ENCODE assay signal across 11 cellular contexts in the genomic region with DNA sequence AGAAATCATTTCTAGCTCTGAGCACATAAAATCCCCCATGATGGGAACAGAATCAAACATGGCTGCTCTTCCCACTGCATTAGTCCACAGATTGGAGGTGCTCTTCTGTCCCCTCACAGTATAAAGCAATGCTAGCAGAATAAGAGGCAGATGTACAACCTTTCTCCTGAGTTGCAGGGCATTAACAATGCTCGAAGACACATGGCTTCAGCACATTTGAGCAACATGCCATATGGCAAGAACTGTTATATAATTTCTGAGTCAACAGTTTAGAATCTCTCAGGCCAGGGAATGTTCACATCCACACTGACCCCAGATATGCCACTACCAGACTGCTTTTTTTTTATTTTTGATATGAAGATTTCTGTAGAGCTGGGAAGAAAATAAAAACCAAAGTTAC.
DNase-seq lines count a peak whose midpoint lies in the region; TF ChIP-seq lines count a peak whose summit lies in the region.
"Had no signal": no experiment of that assay in that cellular context is flagged by ENCODE, and none has a peak within 500 bp of the region (broad histone marks: within the 10 kb centered on the region; RNA-seq: fewer than 3 reads in every experiment).

No MANE protein-coding gene starts in this region.

- H3K27ac ChIP-seq in mesenchymal stem cell (ENCODE audit: low read length, poor library complexity, severe bottlenecking) = peak overlapping the region; percentile 54
- H3K27ac ChIP-seq: BLaER1 had no signal

- no peak overlapping the region for H2BK12ac ChIP-seq in mesenchymal stem cell (ENCODE audit: low read length in 2 of 2)

- no peak overlapping the region for H3K4ac ChIP-seq in mesenchymal stem cell (ENCODE audit: low read depth in 1 of 2, low read length in 2 of 2)

- WGBS in mesenchymal stem cell = 0% methylated on average over 1 of the region's 1 CpG

- no peak overlapping the region for H2BK5ac ChIP-seq in mesenchymal stem cell (ENCODE audit: low read depth, low read length, poor library complexity, severe bottlenecking)

- H3K36me3 ChIP-seq in mesenchymal stem cell (ENCODE audit: control insufficient read depth in 1 of 2, insufficient read depth in 2 of 2, low read depth in 1 of 2, low read length in 2 of 2) = no peaks in the 10 kb centered on the region
- H3K36me3 ChIP-seq: BLaER1 had no signal

- H3K4me1 Mint-ChIP-seq in progenitor cell of endocrine pancreas (ENCODE audit: low read depth) = peaks cover 6% of the 10 kb centered on the region
- no peaks in the 10 kb centered on the region for H3K4me1 Mint-ChIP-seq in activated naive CD4-positive, alpha-beta T cell treated with anti-CD3 and anti-CD28 coated beads, Interleukin-2, amount 10 ng/mL, durations not matched to agents 7 days and 5 days
- H3K4me1 Mint-ChIP-seq: activated CD4-positive, alpha-beta T cell treated with anti-CD3 and anti-CD28 coated beads, Interleukin-2, amount 10 ng/mL, durations not matched to agents 24 days and 14 days had no signal

- DNase-seq in AG08396 (ENCODE audit: low spot score) = peak; percentile 41
- peak; percentile 55 to 88 for DNase-seq in NCI-H446 (lab: John Stamatoyannopoulos, UW)
- DNase-seq in choroid plexus epithelial cell (ENCODE audit: low read depth) = peak; percentile 81
- peak; percentile 59 for DNase-seq in mesenchymal stem cell
- DNase-seq in SIG-M5 treated with dmso at 0.1 percent for 504 hours (lab: John Stamatoyannopoulos, UW; ENCODE audit: unreplicated experiment) = no peak
- no peak for DNase-seq in progenitor cell of endocrine pancreas (ENCODE audit: low spot score, unreplicated experiment)
- no peak for DNase-seq in activated naive CD4-positive, alpha-beta T cell treated with anti-CD3 and anti-CD28 coated beads, Interleukin-2, amount 10 ng/mL, durations not matched to agents 7 days and 5 days
- no peak for DNase-seq in DMS53 treated with DMSO at 0.1 percent for 48 hours (lab: John Stamatoyannopoulos, UW; ENCODE audit: unreplicated experiment)
- DNase-seq: activated CD4-positive, alpha-beta T cell treated with anti-CD3 and anti-CD28 coated beads, Interleukin-2, amount 10 ng/mL, durations not matched to agents 24 days and 14 days; KBM-7 had no signal

- H3K27me3 Mint-ChIP-seq in progenitor cell of endocrine pancreas = no peaks in the 10 kb centered on the region
- H3K27me3 Mint-ChIP-seq in activated naive CD4-positive, alpha-beta T cell treated with anti-CD3 and anti-CD28 coated beads, Interleukin-2, amount 10 ng/mL, durations not matched to agents 7 days and 5 days = peaks cover 18% of the 10 kb centered on the region

- peaks cover 11% of the 10 kb centered on the region for H3K79me1 ChIP-seq in mesenchymal stem cell (replicated peaks; ENCODE audit: low read length, poor library complexity, severe bottlenecking)

- no peak overlapping the region for H3K14ac ChIP-seq in mesenchymal stem cell (ENCODE audit: low read length in 2 of 2)

- no peaks in the 10 kb centered on the region for H3K9me3 Mint-ChIP-seq in progenitor cell of endocrine pancreas (ENCODE audit: low read depth)
- no peaks in the 10 kb centered on the region for H3K9me3 Mint-ChIP-seq in activated naive CD4-positive, alpha-beta T cell treated with anti-CD3 and anti-CD28 coated beads, Interleukin-2, amount 10 ng/mL, durations not matched to agents 7 days and 5 days
- H3K9me3 Mint-ChIP-seq: activated CD4-positive, alpha-beta T cell treated with anti-CD3 and anti-CD28 coated beads, Interleukin-2, amount 10 ng/mL, durations not matched to agents 24 days and 14 days had no signal

- H3K9ac ChIP-seq in mesenchymal stem cell (ENCODE audit: low read length) = peak overlapping the region; percentile 1
- H3K9ac ChIP-seq: BLaER1 had no signal

- H2AFZ ChIP-seq in mesenchymal stem cell (ENCODE audit: low read depth, low read length) = no peak overlapping the region

- no peak for TF ChIP-seq CTCF in choroid plexus epithelial cell (conservative IDR thresholded peaks at IDR 0.05; ENCODE audit: low read depth, low read length)
- TF ChIP-seq CTCF in progenitor cell of endocrine pancreas (IDR thresholded peaks at IDR 0.05; ENCODE audit: unreplicated experiment) = no peak

- H3K27me3 ChIP-seq in mesenchymal stem cell (ENCODE audit: control insufficient read depth in 1 of 2, insufficient read depth in 1 of 2, low read length in 2 of 2) = no peaks in the 10 kb centered on the region
- H3K27me3 ChIP-seq: BLaER1 had no signal

- H4K91ac ChIP-seq in mesenchymal stem cell (ENCODE audit: low read length) = no peak overlapping the region

- no peak overlapping the region for H3K27ac Mint-ChIP-seq in progenitor cell of endocrine pancreas
- H3K27ac Mint-ChIP-seq in activated naive CD4-positive, alpha-beta T cell treated with anti-CD3 and anti-CD28 coated beads, Interleukin-2, amount 10 ng/mL, durations not matched to agents 7 days and 5 days = no peak overlapping the region
- H3K27ac Mint-ChIP-seq: activated CD4-positive, alpha-beta T cell treated with anti-CD3 and anti-CD28 coated beads, Interleukin-2, amount 10 ng/mL, durations not matched to agents 24 days and 14 days had no signal

- H2AK5ac ChIP-seq in mesenchymal stem cell (ENCODE audit: low read length, severe bottlenecking) = no peak overlapping the region

- no peak overlapping the region for H3K4me2 ChIP-seq in mesenchymal stem cell (ENCODE audit: low read length, poor library complexity, severe bottlenecking)
- H3K4me2 ChIP-seq: BLaER1 had no signal

- H4K8ac ChIP-seq in mesenchymal stem cell (ENCODE audit: low read length) = no peak overlapping the region

- H3K36me3 Mint-ChIP-seq in progenitor cell of endocrine pancreas (ENCODE audit: insufficient read depth) = peaks cover 4% of the 10 kb centered on the region
- no peaks in the 10 kb centered on the region for H3K36me3 Mint-ChIP-seq in activated naive CD4-positive, alpha-beta T cell treated with anti-CD3 and anti-CD28 coated beads, Interleukin-2, amount 10 ng/mL, durations not matched to agents 7 days and 5 days

- H3K4me3 ChIP-seq in choroid plexus epithelial cell (ENCODE audit: low read depth, low read length) = no peak overlapping the region
- H3K4me3 ChIP-seq in mesenchymal stem cell (ENCODE audit: insufficient read depth in 1 of 2, low read depth in 1 of 2, low read length in 2 of 2) = no peak overlapping the region
- H3K4me3 ChIP-seq: BLaER1 had no signal

- no peak overlapping the region for H3K4me3 Mint-ChIP-seq in progenitor cell of endocrine pancreas (ENCODE audit: low read depth)
- no peak overlapping the region for H3K4me3 Mint-ChIP-seq in activated naive CD4-positive, alpha-beta T cell treated with anti-CD3 and anti-CD28 coated beads, Interleukin-2, amount 10 ng/mL, durations not matched to agents 7 days and 5 days
- H3K4me3 Mint-ChIP-seq: activated CD4-positive, alpha-beta T cell treated with anti-CD3 and anti-CD28 coated beads, Interleukin-2, amount 10 ng/mL, durations not matched to agents 24 days and 14 days had no signal

- peaks cover 8% of the 10 kb centered on the region for H3K4me1 ChIP-seq in mesenchymal stem cell (ENCODE audit: control insufficient read depth, insufficient read depth, low read depth, low read length)
- H3K4me1 ChIP-seq: BLaER1 had no signal

- no peaks in the 10 kb centered on the region for H3K9me3 ChIP-seq in mesenchymal stem cell (ENCODE audit: control insufficient read depth, low read length)
- H3K9me3 ChIP-seq: BLaER1 had no signal

- H3K23ac ChIP-seq in mesenchymal stem cell (ENCODE audit: low read length in 2 of 2) = no peak overlapping the region

- CTCF ChIA-PET in activated naive CD4-positive, alpha-beta T cell treated with anti-CD3 and anti-CD28 coated beads, Interleukin-2, amount 10 ng/mL, durations not matched to agents 7 days and 5 days (lab: Charles Lee) = no interaction called here

- H2BK15ac ChIP-seq in mesenchymal stem cell (ENCODE audit: low read depth, poor library complexity, severe bottlenecking) = no peak overlapping the region

- H2BK120ac ChIP-seq in mesenchymal stem cell (ENCODE audit: low read depth, low read length) = no peak overlapping the region

- H3K18ac ChIP-seq in mesenchymal stem cell (ENCODE audit: low read depth in 1 of 2, low read length in 2 of 2) = no peak overlapping the region

Comparison
In these comparisons a context has a peak if more than half of its experiments do, and no peak if none do; other contexts are left out.
1. DNase-seq: peak in AG08396 (single experiment), NCI-H446 (2 of 2), choroid plexus epithelial cell (single experiment) and mesenchymal stem cell (single experiment); none in SIG-M5 treated with dmso at 0.1 percent for 504 hours (single experiment), progenitor cell of endocrine pancreas (single experiment), activated naive CD4-positive, alpha-beta T cell treated with anti-CD3 and anti-CD28 coated beads, Interleukin-2, amount 10 ng/mL, durations not matched to agents 7 days and 5 days (single experiment) and DMS53 treated with DMSO at 0.1 percent for 48 hours (single experiment).